Comparison of ENCODE assay signal across 17 cellular contexts in the genomic region with DNA sequence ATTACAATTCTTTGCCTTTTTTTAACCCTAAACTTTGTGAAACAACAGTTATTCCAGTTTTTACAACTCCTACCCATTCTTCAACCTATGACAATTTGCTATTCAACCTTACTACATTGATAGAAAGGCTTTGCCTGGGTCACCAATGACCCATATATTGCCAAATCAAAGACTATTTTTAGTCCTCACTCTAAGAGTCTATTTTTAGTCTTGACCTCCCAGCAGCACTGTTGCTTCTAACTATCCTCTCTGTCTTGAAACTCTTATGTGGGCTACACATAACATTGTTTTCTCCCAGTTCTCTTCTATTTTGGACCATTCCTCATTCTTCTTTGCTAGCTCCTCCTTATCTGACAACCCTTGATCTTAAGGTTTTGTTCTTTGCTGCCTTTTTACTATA.
DNase-seq lines count a peak whose midpoint lies in the region; ATAC-seq and TF ChIP-seq lines count a peak whose summit lies in the region.
"Had no signal": no experiment of that assay in that cellular context is flagged by ENCODE, and none has a peak within 500 bp of the region (broad histone marks: within the 10 kb centered on the region; RNA-seq: fewer than 3 reads in every experiment).

No MANE protein-coding gene starts in this region.

- H3K27me3 ChIP-seq in right atrium auricular region, result no peaks in the 10 kb centered on the region
- H3K27me3 ChIP-seq: tibial artery had no signal

- peak; percentile 95 for ATAC-seq in Right ventricle myocardium superior (ENCODE audit: poor library complexity)
- peak; percentile 91 for ATAC-seq in left ventricle myocardium superior
- ATAC-seq in HG03432 (IDR thresholded peaks at IDR 0.05; ENCODE audit: unreplicated experiment), result no peak
- ATAC-seq: naive thymus-derived CD8-positive, alpha-beta T cell; stimulated activated naive B cell treated with anti-CD40 and anti-IgM and Interleukin-4, amounts not matched to agents 10 μg/mL and 1 μg/mL and 100 μg/mL, for 72 hours had no signal

- no peaks in the 10 kb centered on the region for H3K9me3 ChIP-seq in right atrium auricular region
- H3K9me3 ChIP-seq: tibial artery had no signal

- no peak for TF ChIP-seq CTCF in right atrium auricular region (IDR thresholded peaks at IDR 0.05)
- no peak for TF ChIP-seq CTCF in cardiac fibroblast (IDR thresholded peaks at IDR 0.05; ENCODE audit: low read depth, low read length)

- H3K4me1 ChIP-seq in right atrium auricular region, result no peaks in the 10 kb centered on the region

- intact Hi-C loops in Right ventricle myocardium superior (cut with DNase I) (no loop called here), left ventricle myocardium superior (cut with micrococcal nuclease) (loop anchor here (5.0 kb wide), 1 partner anchor 514 kb away; no protein-coding TSS in a partner anchor)

- H3K27ac ChIP-seq in right atrium auricular region, result peak overlapping the region in 1 of 2 donors; percentile 25
- H3K27ac ChIP-seq: coronary artery, tibial artery had no signal

- DNase-seq in Right ventricle myocardium superior, result no peak
- no peak for DNase-seq in right atrium auricular region (ENCODE audit: low spot score)
- peak; percentile 16 to 44 for DNase-seq in cardiac fibroblast (ENCODE audit: low read depth in 2 of 2)
- no peak for DNase-seq in left ventricle myocardium superior
- DNase-seq in stromal cell of bone marrow (ENCODE audit: low read depth), result peak; percentile 18
- DNase-seq in epidermal melanocyte (ENCODE audit: insufficient read length, low spot score), result no peak
- DNase-seq in NCI-H1436 treated with DMSO at 0.1 percent for 48 hours (lab: John Stamatoyannopoulos, UW), result no peak
- DNase-seq: activated CD4-positive, alpha-beta T cell treated with anti-CD3 and anti-CD28 coated beads, Interleukin-2, amount 50 U/mL, for 4 hours; activated naive CD4-positive, alpha-beta T cell treated with anti-CD3 and anti-CD28 coated beads for 36 hours; CD4-positive, CD25-positive, alpha-beta regulatory T cell; glutamatergic neuron; naive thymus-derived CD8-positive, alpha-beta T cell; RPMI8226; stimulated activated naive B cell treated with anti-CD40 and anti-IgM and Interleukin-4, amounts not matched to agents 10 μg/mL and 1 μg/mL and 100 μg/mL, for 72 hours; tibial artery had no signal

- H3K36me3 ChIP-seq in right atrium auricular region, result no peaks in the 10 kb centered on the region

- H3K4me3 ChIP-seq in right atrium auricular region (no peak overlapping the region), cardiac fibroblast (replicated peaks in 1 of 2; ENCODE audit: low read depth in 2 of 2, low read length in 2 of 2) (no peak overlapping the region)
- H3K4me3 ChIP-seq: coronary artery, tibial artery had no signal

Comparison
In these comparisons a context has a peak if more than half of its experiments do, and no peak if none do; other contexts are left out.
1. DNase-seq: peak in cardiac fibroblast (2 of 2) and stromal cell of bone marrow (single experiment); none in Right ventricle myocardium superior (single experiment), right atrium auricular region (single experiment), left ventricle myocardium superior (single experiment), epidermal melanocyte (single experiment) and NCI-H1436 treated with DMSO at 0.1 percent for 48 hours (single experiment).